35 cellular contexts compared by ENCODE assay signal in genomic region chr2:189916651-189917050, GRCh38.
"Had no signal": no experiment of that assay in that cellular context is flagged by ENCODE, and none has a peak within 500 bp of the region (broad histone marks: within the 10 kb centered on the region; RNA-seq: fewer than 3 reads in every experiment).

No MANE protein-coding gene starts in this region.

- H3K36me3 ChIP-seq: MG63 had no signal

- H3K27ac ChIP-seq: KMS-11 had no signal

- H3K4me2 ChIP-seq: KMS-11 had no signal

- H3K27me3 ChIP-seq: MG63 had no signal

- DNase-seq: Karpas-422, Kasumi-1, MG63, MM.1S, MV-4-11, NCI-H1048, NCI-H1092, NCI-H1092 treated with DMSO at 0.1 percent for 48 hours, NCI-H1105, NCI-H1105 treated with DMSO at 0.1 percent for 48 hours, NCI-H1417, NCI-H1417 treated with DMSO at 0.1 percent for 48 hours, NCI-H1436, NCI-H1436 treated with DMSO at 0.1 percent for 48 hours, NCI-H146, NCI-H1694, NCI-H1694 treated with DMSO at 0.1 percent for 48 hours, NCI-H187, NCI-H187 treated with DMSO at 0.1 percent for 48 hours, NCI-H1930, NCI-H2029, NCI-H2029 treated with DMSO at 0.1 percent for 48 hours, NCI-H2081, NCI-H2081 treated with DMSO at 0.1 percent for 48 hours, NCI-H2107, NCI-H2171, NCI-H2171 treated with DMSO at 0.1 percent for 48 hours, NCI-H2227 treated with DMSO at 0.1 percent for 48 hours, NCI-H226, NCI-H345, NCI-H446, NCI-H446 treated with DMSO at 0.1 percent for 48 hours, NCI-H510A, NCI-H510A treated with DMSO at 0.1 percent for 48 hours had no signal

- H3K9ac ChIP-seq: KMS-11 had no signal

- H3K4me3 ChIP-seq: MG63 had no signal
